In the genomic region with DNA sequence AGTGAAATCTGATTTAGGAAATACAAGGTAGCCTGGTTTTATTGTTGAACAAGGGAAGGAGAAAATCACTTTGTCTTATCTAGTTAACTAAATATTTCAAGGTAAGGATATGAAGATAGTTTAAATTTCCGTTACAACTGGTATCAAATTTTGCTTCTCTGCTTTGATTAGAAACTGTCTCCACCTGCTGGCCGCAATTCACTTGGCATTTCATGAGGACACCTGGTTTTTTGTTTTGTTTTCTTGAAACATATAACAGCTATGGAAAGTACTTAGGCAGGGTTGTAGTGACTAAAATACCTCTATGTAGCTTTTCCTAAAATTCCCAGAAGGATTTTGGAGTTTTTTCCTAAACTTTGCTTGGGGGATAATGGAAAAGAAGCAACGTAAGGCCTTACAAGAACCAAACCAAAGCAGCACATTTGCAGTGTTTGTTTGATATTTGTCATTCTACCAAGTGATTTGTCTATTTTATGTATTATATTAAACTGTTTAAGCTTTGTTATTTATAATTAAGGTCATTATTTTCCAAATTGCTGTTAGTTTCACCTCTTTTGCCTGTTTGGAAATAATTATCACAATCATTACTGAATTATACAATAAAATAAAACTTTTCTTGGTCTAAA, we compare ENCODE assay signal across 8 cellular contexts.
DNase-seq lines count a peak whose midpoint lies in the region; ATAC-seq and TF ChIP-seq lines count a peak whose summit lies in the region.

No MANE protein-coding gene starts in this region.

- no peaks in the 10 kb centered on the region for H3K27me3 Mint-ChIP-seq in Caco-2 (ENCODE audit: insufficient read depth, unreplicated experiment)
- H3K27me3 Mint-ChIP-seq in activated naive CD8-positive, alpha-beta T cell treated with anti-CD3 and anti-CD28 coated beads, Interleukin-2, amount 50 U/mL, for 24 hours = no peaks in the 10 kb centered on the region
- H3K27me3 Mint-ChIP-seq in activated T-helper 17 cell treated with anti-CD3 and anti-CD28 coated beads, Interleukin-2, amount 50 U/mL, for 72 hours = no peaks in the 10 kb centered on the region

- H3K4me1 ChIP-seq in Caco-2 = no peaks in the 10 kb centered on the region

- BruUV-seq in Caco-2 (replicated peaks; lab: Mats Ljungman, UMichigan) = no TSS peak

- intact Hi-C loops in Caco-2 (cut with micrococcal nuclease; ENCODE audit: unreplicated experiment) = loop anchor here (1.0 kb wide), 1 partner anchor 80 kb away; no protein-coding TSS in a partner anchor

- H3K27me3 ChIP-seq in Caco-2 (replicated peaks; ENCODE audit: control insufficient read depth, insufficient read depth, low read length) (no peaks in the 10 kb centered on the region), HL-60 (ENCODE audit: insufficient read depth, poor library complexity, severe bottlenecking) (no peaks in the 10 kb centered on the region)

- H3K27ac Mint-ChIP-seq in Caco-2 (ENCODE audit: unreplicated experiment) = no peak overlapping the region
- H3K27ac Mint-ChIP-seq in activated naive CD8-positive, alpha-beta T cell treated with anti-CD3 and anti-CD28 coated beads, Interleukin-2, amount 50 U/mL, for 24 hours = no peak overlapping the region
- no peak overlapping the region for H3K27ac Mint-ChIP-seq in activated T-helper 17 cell treated with anti-CD3 and anti-CD28 coated beads, Interleukin-2, amount 50 U/mL, for 72 hours

- peaks cover 15% of the 10 kb centered on the region for H3K9me3 Mint-ChIP-seq in Caco-2 (ENCODE audit: unreplicated experiment)
- H3K9me3 Mint-ChIP-seq in activated naive CD8-positive, alpha-beta T cell treated with anti-CD3 and anti-CD28 coated beads, Interleukin-2, amount 50 U/mL, for 24 hours = no peaks in the 10 kb centered on the region
- H3K9me3 Mint-ChIP-seq in activated T-helper 17 cell treated with anti-CD3 and anti-CD28 coated beads, Interleukin-2, amount 50 U/mL, for 72 hours = no peaks in the 10 kb centered on the region

- H3K4me3 Mint-ChIP-seq in Caco-2 (ENCODE audit: unreplicated experiment) = no peak overlapping the region
- no peak overlapping the region for H3K4me3 Mint-ChIP-seq in activated naive CD8-positive, alpha-beta T cell treated with anti-CD3 and anti-CD28 coated beads, Interleukin-2, amount 50 U/mL, for 24 hours
- H3K4me3 Mint-ChIP-seq in activated T-helper 17 cell treated with anti-CD3 and anti-CD28 coated beads, Interleukin-2, amount 50 U/mL, for 72 hours = no peak overlapping the region

- ATAC-seq in activated naive CD8-positive, alpha-beta T cell treated with anti-CD3 and anti-CD28 coated beads, Interleukin-2, amount 50 U/mL, for 24 hours = no peak
- ATAC-seq in GM21447 (IDR thresholded peaks at IDR 0.05; ENCODE audit: unreplicated experiment) = no peak
- no peak for ATAC-seq in activated T-helper 17 cell treated with anti-CD3 and anti-CD28 coated beads, Interleukin-2, amount 50 U/mL, for 72 hours (replicated peaks)

- no peaks in the 10 kb centered on the region for H3K36me3 Mint-ChIP-seq in Caco-2 (ENCODE audit: insufficient read depth, unreplicated experiment)
- H3K36me3 Mint-ChIP-seq in activated naive CD8-positive, alpha-beta T cell treated with anti-CD3 and anti-CD28 coated beads, Interleukin-2, amount 50 U/mL, for 24 hours (ENCODE audit: low read depth) = peaks cover 8% of the 10 kb centered on the region
- no peaks in the 10 kb centered on the region for H3K36me3 Mint-ChIP-seq in activated T-helper 17 cell treated with anti-CD3 and anti-CD28 coated beads, Interleukin-2, amount 50 U/mL, for 72 hours (ENCODE audit: low read depth)

- POLR2A ChIA-PET in Caco-2 (lab: Charles Lee) = no interaction called here

- CTCF ChIA-PET in Caco-2 (lab: Charles Lee) = interaction anchor here (0.6 to 1.0 kb wide), 3 partner anchors 78 to 398 kb away, joined by 4 to 12 read pairs (median 5); no protein-coding TSS in a partner anchor

- H3K27ac ChIP-seq in HL-60 (replicated peaks) = no peak overlapping the region

- DNase-seq in Caco-2 (peak in 1 of 2 experiments; percentile 38), HL-60 (ENCODE audit: low read depth in 1 of 2, low spot score in 1 of 2) (peak in 1 of 2 experiments; percentile 38), RPMI7951 (ENCODE audit: low read depth) (peak; percentile 37), hepatic stellate cell (ENCODE audit: low spot score) (peak; percentile 13)
- DNase-seq in activated naive CD8-positive, alpha-beta T cell treated with anti-CD3 and anti-CD28 coated beads, Interleukin-2, amount 50 U/mL, for 24 hours = peak; percentile 52
- DNase-seq in stimulated activated CD4-positive, alpha-beta T cell treated with anti-CD3 and anti-CD28 coated beads, Interleukin-1b, Interleukin-23, amount 100 ng/mL, for 4 hours (ENCODE audit: low read depth in 2 of 2) = peak; percentile 34 to 37

- no peaks in the 10 kb centered on the region for H3K9me3 ChIP-seq in Caco-2

- no peaks in the 10 kb centered on the region for H3K36me3 ChIP-seq in Caco-2 (ENCODE audit: control insufficient read depth, insufficient read depth, low read length)

- TF ChIP-seq CTCF in Caco-2 (IDR thresholded peaks at IDR 0.05; ENCODE audit: insufficient read depth in 1 of 2, low read depth in 1 of 2, low read length in 1 of 2, severe bottlenecking in 1 of 2, unreplicated experiment in 1 of 2) (peak; percentile 73 to 82), HL-60 (IDR thresholded peaks at IDR 0.05; ENCODE audit: insufficient read depth, low read length) (peak; percentile 43)

- H3K4me1 Mint-ChIP-seq in Caco-2 (ENCODE audit: low read depth, unreplicated experiment) = no peaks in the 10 kb centered on the region
- H3K4me1 Mint-ChIP-seq in activated naive CD8-positive, alpha-beta T cell treated with anti-CD3 and anti-CD28 coated beads, Interleukin-2, amount 50 U/mL, for 24 hours = no peaks in the 10 kb centered on the region
- H3K4me1 Mint-ChIP-seq in activated T-helper 17 cell treated with anti-CD3 and anti-CD28 coated beads, Interleukin-2, amount 50 U/mL, for 72 hours = no peaks in the 10 kb centered on the region

- H3K4me3 ChIP-seq in Caco-2 (ENCODE audit: low read depth, low read length) = no peak overlapping the region
- no peak overlapping the region for H3K4me3 ChIP-seq in HL-60 (replicated peaks; ENCODE audit: insufficient read depth, low read length)
